22 cellular contexts compared by ENCODE assay signal in genomic region chr15:62874064-62874463, GRCh38.
"Had no signal": no experiment of that assay in that cellular context is flagged by ENCODE, and none has a peak within 500 bp of the region (broad histone marks: within the 10 kb centered on the region; RNA-seq: fewer than 3 reads in every experiment).

No MANE protein-coding gene starts in this region.

- DNase-seq: activated CD4-positive, alpha-beta T cell treated with anti-CD3 and anti-CD28 coated beads for 48 hours; activated CD4-positive, alpha-beta T cell treated with anti-CD3 and anti-CD28 coated beads, Interleukin-2, amount 50 U/mL, for 48 hours; activated CD4-positive, CD25-positive, alpha-beta regulatory T cell treated with anti-CD3 and anti-CD28 coated beads, Interleukin-2, amount 50 U/mL, for 72 hours; activated CD8-positive, alpha-beta memory T cell treated with anti-CD3 and anti-CD28 coated beads, Interleukin-2, amount 10 ng/mL, durations not matched to agents 7 days and 5 days; activated effector memory CD4-positive, alpha-beta T cell treated with Interleukin-2 at 50 U/mL for 16 hours; activated naive CD4-positive, alpha-beta T cell treated with Interleukin-2 at 50 U/mL for 16 hours; activated T-cell treated with anti-CD3 and anti-CD28 coated beads, Interleukin-2, amount 50 U/mL, for 24 hours; amygdala; MG63; MV-4-11; NCI-H1092 treated with DMSO at 0.1 percent for 48 hours; NCI-H1417 treated with DMSO at 0.1 percent for 48 hours; NCI-H1694; NCI-H2029; NCI-H2107; NCI-H345; NCI-H510A treated with DMSO at 0.1 percent for 48 hours; NCI-H69; Peyer's patch; SHP77 treated with DMSO at 0.1 percent for 48 hours; T-helper 17 cell; T-helper 9 cell had no signal

- H3K9me3 ChIP-seq: MG63, Peyer's patch had no signal

- H3K36me3 ChIP-seq: MG63, Peyer's patch had no signal

- H3K27me3 ChIP-seq: MG63, Peyer's patch had no signal

- H3K4me3 ChIP-seq: MG63 had no signal

- ATAC-seq: activated CD8-positive, alpha-beta memory T cell treated with anti-CD3 and anti-CD28 coated beads, Interleukin-2, amount 10 ng/mL, durations not matched to agents 7 days and 5 days; T-helper 17 cell had no signal
